Comparison of ENCODE assay signal across 1 cellular context in genomic region chr21:44334637-44335030, GRCh38.
A peak's percentile ranks its signal among the peaks of the same experiment; 100 is the strongest.
TF ChIP-seq lines count a peak whose summit lies in the region.

No MANE protein-coding gene starts in this region.

TF ChIP-seq in HepG2, 621 proteins besides CTCF, POLR2A, EP300 and RAD21:
- peak; percentile 89 for TF ChIP-seq HNRNPL (IDR thresholded peaks at IDR 0.05; ENCODE audit: low read depth, low read length)
- no peak for TF ChIP-seq EEA1 (CRISPR knock-in tag; IDR thresholded peaks at IDR 0.05; ENCODE audit: borderline replicate concordance)
